1 cellular context compared by ENCODE assay signal in the genomic region with DNA sequence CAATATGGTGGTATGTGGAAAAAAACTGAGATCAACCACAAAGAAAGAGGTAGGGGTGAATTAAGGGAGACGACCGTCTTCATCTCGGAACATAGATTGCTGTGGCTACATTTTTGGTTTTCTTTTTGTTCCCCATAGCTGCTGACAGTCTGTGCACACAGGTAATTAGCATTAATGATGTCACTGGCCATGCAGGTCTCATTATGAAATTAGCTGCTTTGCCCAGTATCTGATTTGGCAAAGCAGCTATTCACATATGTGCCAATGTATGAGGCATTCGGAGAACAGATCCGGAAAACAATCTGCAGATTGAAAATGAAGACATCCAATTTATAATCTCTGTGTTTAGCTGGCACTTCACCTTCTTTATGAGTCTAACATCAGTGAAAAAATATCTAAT.
TF ChIP-seq lines count a peak whose summit lies in the region.

No MANE protein-coding gene starts in this region.

TF ChIP-seq in GM23338, 12 proteins besides CTCF, POLR2A, EP300 and RAD21 (continued from another document):
- TF ChIP-seq, protein P1, sequence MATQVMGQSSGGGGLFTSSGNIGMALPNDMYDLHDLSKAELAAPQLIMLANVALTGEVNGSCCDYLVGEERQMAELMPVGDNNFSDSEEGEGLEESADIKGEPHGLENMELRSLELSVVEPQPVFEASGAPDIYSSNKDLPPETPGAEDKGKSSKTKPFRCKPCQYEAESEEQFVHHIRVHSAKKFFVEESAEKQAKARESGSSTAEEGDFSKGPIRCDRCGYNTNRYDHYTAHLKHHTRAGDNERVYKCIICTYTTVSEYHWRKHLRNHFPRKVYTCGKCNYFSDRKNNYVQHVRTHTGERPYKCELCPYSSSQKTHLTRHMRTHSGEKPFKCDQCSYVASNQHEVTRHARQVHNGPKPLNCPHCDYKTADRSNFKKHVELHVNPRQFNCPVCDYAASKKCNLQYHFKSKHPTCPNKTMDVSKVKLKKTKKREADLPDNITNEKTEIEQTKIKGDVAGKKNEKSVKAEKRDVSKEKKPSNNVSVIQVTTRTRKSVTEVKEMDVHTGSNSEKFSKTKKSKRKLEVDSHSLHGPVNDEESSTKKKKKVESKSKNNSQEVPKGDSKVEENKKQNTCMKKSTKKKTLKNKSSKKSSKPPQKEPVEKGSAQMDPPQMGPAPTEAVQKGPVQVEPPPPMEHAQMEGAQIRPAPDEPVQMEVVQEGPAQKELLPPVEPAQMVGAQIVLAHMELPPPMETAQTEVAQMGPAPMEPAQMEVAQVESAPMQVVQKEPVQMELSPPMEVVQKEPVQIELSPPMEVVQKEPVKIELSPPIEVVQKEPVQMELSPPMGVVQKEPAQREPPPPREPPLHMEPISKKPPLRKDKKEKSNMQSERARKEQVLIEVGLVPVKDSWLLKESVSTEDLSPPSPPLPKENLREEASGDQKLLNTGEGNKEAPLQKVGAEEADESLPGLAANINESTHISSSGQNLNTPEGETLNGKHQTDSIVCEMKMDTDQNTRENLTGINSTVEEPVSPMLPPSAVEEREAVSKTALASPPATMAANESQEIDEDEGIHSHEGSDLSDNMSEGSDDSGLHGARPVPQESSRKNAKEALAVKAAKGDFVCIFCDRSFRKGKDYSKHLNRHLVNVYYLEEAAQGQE (IDR thresholded peaks at IDR 0.05; ENCODE audit: unreplicated experiment), result no peak
- TF ChIP-seq ZNF114 (CRISPR knock-in tag; IDR thresholded peaks at IDR 0.05) (no peak), NANOG (IDR thresholded peaks at IDR 0.05; ENCODE audit: borderline replicate concordance) (no peak), ZNF331 (CRISPR knock-in tag; IDR thresholded peaks at IDR 0.05; ENCODE audit: low read depth) (no peak), EZH2 (IDR thresholded peaks at IDR 0.05; ENCODE audit: low read depth, unreplicated experiment) (no peak), POLR2AphosphoS5 (IDR thresholded peaks at IDR 0.05; ENCODE audit: low read depth) (no peak), STAT1 (IDR thresholded peaks at IDR 0.05; ENCODE audit: unreplicated experiment) (no peak), JUNB (IDR thresholded peaks at IDR 0.05; ENCODE audit: unreplicated experiment) (no peak), EZH2phosphoT487 (IDR thresholded peaks at IDR 0.05; ENCODE audit: unreplicated experiment) (no peak)
- TF ChIP-seq, protein P2, sequence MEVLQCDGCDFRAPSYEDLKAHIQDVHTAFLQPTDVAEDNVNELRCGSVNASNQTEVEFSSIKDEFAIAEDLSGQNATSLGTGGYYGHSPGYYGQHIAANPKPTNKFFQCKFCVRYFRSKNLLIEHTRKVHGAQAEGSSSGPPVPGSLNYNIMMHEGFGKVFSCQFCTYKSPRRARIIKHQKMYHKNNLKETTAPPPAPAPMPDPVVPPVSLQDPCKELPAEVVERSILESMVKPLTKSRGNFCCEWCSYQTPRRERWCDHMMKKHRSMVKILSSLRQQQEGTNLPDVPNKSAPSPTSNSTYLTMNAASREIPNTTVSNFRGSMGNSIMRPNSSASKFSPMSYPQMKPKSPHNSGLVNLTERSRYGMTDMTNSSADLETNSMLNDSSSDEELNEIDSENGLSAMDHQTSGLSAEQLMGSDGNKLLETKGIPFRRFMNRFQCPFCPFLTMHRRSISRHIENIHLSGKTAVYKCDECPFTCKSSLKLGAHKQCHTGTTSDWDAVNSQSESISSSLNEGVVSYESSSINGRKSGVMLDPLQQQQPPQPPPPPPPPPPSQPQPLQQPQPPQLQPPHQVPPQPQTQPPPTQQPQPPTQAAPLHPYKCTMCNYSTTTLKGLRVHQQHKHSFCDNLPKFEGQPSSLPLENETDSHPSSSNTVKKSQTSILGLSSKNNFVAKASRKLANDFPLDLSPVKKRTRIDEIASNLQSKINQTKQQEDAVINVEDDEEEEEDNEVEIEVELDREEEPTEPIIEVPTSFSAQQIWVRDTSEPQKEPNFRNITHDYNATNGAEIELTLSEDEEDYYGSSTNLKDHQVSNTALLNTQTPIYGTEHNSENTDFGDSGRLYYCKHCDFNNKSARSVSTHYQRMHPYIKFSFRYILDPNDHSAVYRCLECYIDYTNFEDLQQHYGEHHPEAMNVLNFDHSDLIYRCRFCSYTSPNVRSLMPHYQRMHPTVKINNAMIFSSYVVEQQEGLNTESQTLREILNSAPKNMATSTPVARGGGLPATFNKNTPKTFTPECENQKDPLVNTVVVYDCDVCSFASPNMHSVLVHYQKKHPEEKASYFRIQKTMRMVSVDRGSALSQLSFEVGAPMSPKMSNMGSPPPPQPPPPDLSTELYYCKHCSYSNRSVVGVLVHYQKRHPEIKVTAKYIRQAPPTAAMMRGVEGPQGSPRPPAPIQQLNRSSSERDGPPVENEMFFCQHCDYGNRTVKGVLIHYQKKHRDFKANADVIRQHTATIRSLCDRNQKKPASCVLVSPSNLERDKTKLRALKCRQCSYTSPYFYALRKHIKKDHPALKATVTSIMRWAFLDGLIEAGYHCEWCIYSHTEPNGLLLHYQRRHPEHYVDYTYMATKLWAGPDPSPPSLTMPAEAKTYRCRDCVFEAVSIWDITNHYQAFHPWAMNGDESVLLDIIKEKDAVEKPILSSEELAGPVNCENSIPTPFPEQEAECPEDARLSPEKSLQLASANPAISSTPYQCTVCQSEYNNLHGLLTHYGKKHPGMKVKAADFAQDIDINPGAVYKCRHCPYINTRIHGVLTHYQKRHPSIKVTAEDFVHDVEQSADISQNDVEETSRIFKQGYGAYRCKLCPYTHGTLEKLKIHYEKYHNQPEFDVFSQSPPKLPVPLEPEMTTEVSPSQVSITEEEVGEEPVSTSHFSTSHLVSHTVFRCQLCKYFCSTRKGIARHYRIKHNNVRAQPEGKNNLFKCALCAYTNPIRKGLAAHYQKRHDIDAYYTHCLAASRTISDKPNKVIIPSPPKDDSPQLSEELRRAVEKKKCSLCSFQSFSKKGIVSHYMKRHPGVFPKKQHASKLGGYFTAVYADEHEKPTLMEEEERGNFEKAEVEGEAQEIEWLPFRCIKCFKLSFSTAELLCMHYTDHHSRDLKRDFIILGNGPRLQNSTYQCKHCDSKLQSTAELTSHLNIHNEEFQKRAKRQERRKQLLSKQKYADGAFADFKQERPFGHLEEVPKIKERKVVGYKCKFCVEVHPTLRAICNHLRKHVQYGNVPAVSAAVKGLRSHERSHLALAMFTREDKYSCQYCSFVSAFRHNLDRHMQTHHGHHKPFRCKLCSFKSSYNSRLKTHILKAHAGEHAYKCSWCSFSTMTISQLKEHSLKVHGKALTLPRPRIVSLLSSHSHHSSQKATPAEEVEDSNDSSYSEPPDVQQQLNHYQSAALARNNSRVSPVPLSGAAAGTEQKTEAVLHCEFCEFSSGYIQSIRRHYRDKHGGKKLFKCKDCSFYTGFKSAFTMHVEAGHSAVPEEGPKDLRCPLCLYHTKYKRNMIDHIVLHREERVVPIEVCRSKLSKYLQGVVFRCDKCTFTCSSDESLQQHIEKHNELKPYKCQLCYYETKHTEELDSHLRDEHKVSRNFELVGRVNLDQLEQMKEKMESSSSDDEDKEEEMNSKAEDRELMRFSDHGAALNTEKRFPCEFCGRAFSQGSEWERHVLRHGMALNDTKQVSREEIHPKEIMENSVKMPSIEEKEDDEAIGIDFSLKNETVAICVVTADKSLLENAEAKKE (CRISPR knock-in tag; IDR thresholded peaks at IDR 0.05), result no peak
TF ChIP-seq in GM23338: peak in this region for 0.
